ENCODE assay signal across 2 cellular contexts in the genomic region with DNA sequence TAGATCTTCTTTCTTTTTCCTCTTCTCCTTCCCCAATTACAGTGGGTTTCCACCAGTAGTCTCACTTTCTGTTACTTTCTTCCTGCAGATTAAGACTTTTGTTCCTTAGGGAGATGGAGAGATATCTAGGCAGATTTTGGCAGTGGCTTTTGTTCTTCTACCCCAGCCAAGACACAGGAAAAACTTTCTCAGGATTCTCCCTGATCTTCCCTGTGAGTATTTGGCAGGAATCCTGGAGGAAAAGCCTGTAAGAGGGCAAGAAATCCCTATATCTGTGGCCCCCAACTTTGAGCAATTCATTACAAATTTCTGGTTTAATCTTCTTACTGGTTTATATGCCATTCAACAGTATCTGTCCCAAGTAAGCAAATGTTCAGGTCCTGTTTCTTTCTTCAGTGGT.
TF ChIP-seq lines count a peak whose summit lies in the region.

No MANE protein-coding gene starts in this region.

TF ChIP-seq in IMR-90, 13 proteins besides CTCF, POLR2A, EP300 and RAD21:
- TF ChIP-seq NFE2L2 (IDR thresholded peaks at IDR 0.05; ENCODE audit: low read depth, low read length) (no peak), CEBPB (IDR thresholded peaks at IDR 0.05; ENCODE audit: low read depth, low read length) (no peak), BHLHE40 (IDR thresholded peaks at IDR 0.05; ENCODE audit: low read depth, low read length) (no peak), RCOR1 (IDR thresholded peaks at IDR 0.05; ENCODE audit: insufficient replicate concordance, low read length) (no peak), RFX5 (IDR thresholded peaks at IDR 0.05; ENCODE audit: low read depth, low read length) (no peak), MAZ (IDR thresholded peaks at IDR 0.05; ENCODE audit: borderline replicate concordance, low read depth, low read length) (no peak), MXI1 (IDR thresholded peaks at IDR 0.05; ENCODE audit: borderline replicate concordance, low read depth, low read length) (no peak), CHD1 (IDR thresholded peaks at IDR 0.05; ENCODE audit: low read depth, low read length) (no peak), SMC3 (IDR thresholded peaks at IDR 0.05; ENCODE audit: low read depth, low read length) (no peak)
- TF ChIP-seq, protein P1, sequence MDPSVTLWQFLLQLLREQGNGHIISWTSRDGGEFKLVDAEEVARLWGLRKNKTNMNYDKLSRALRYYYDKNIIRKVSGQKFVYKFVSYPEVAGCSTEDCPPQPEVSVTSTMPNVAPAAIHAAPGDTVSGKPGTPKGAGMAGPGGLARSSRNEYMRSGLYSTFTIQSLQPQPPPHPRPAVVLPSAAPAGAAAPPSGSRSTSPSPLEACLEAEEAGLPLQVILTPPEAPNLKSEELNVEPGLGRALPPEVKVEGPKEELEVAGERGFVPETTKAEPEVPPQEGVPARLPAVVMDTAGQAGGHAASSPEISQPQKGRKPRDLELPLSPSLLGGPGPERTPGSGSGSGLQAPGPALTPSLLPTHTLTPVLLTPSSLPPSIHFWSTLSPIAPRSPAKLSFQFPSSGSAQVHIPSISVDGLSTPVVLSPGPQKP (IDR thresholded peaks at IDR 0.05; ENCODE audit: borderline replicate concordance, low read depth, low read length): no peak
- TF ChIP-seq, protein P2, sequence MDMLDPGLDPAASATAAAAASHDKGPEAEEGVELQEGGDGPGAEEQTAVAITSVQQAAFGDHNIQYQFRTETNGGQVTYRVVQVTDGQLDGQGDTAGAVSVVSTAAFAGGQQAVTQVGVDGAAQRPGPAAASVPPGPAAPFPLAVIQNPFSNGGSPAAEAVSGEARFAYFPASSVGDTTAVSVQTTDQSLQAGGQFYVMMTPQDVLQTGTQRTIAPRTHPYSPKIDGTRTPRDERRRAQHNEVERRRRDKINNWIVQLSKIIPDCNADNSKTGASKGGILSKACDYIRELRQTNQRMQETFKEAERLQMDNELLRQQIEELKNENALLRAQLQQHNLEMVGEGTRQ (IDR thresholded peaks at IDR 0.05; ENCODE audit: low read depth, low read length): no peak

TF ChIP-seq in WTC11, 78 proteins besides CTCF, POLR2A, EP300 and RAD21:
- TF ChIP-seq, protein P3, sequence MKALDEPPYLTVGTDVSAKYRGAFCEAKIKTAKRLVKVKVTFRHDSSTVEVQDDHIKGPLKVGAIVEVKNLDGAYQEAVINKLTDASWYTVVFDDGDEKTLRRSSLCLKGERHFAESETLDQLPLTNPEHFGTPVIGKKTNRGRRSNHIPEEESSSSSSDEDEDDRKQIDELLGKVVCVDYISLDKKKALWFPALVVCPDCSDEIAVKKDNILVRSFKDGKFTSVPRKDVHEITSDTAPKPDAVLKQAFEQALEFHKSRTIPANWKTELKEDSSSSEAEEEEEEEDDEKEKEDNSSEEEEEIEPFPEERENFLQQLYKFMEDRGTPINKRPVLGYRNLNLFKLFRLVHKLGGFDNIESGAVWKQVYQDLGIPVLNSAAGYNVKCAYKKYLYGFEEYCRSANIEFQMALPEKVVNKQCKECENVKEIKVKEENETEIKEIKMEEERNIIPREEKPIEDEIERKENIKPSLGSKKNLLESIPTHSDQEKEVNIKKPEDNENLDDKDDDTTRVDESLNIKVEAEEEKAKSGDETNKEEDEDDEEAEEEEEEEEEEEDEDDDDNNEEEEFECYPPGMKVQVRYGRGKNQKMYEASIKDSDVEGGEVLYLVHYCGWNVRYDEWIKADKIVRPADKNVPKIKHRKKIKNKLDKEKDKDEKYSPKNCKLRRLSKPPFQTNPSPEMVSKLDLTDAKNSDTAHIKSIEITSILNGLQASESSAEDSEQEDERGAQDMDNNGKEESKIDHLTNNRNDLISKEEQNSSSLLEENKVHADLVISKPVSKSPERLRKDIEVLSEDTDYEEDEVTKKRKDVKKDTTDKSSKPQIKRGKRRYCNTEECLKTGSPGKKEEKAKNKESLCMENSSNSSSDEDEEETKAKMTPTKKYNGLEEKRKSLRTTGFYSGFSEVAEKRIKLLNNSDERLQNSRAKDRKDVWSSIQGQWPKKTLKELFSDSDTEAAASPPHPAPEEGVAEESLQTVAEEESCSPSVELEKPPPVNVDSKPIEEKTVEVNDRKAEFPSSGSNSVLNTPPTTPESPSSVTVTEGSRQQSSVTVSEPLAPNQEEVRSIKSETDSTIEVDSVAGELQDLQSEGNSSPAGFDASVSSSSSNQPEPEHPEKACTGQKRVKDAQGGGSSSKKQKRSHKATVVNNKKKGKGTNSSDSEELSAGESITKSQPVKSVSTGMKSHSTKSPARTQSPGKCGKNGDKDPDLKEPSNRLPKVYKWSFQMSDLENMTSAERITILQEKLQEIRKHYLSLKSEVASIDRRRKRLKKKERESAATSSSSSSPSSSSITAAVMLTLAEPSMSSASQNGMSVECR (CRISPR knock-in tag; IDR thresholded peaks at IDR 0.05; ENCODE audit: borderline replicate concordance): no peak
- no peak for TF ChIP-seq TEAD4 (CRISPR knock-in tag; IDR thresholded peaks at IDR 0.05)
- TF ChIP-seq, protein P4, sequence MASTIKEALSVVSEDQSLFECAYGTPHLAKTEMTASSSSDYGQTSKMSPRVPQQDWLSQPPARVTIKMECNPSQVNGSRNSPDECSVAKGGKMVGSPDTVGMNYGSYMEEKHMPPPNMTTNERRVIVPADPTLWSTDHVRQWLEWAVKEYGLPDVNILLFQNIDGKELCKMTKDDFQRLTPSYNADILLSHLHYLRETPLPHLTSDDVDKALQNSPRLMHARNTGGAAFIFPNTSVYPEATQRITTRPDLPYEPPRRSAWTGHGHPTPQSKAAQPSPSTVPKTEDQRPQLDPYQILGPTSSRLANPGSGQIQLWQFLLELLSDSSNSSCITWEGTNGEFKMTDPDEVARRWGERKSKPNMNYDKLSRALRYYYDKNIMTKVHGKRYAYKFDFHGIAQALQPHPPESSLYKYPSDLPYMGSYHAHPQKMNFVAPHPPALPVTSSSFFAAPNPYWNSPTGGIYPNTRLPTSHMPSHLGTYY (CRISPR knock-in tag; IDR thresholded peaks at IDR 0.05): no peak
- no peak for TF ChIP-seq ZNF416 (CRISPR knock-in tag; IDR thresholded peaks at IDR 0.05)
- no peak for TF ChIP-seq ZNF219 (CRISPR knock-in tag; IDR thresholded peaks at IDR 0.05; ENCODE audit: borderline replicate concordance)
- no peak for TF ChIP-seq ZNF671 (CRISPR knock-in tag; IDR thresholded peaks at IDR 0.05)
- TF ChIP-seq TEAD1 (CRISPR knock-in tag; IDR thresholded peaks at IDR 0.05): no peak
- TF ChIP-seq, protein P5, sequence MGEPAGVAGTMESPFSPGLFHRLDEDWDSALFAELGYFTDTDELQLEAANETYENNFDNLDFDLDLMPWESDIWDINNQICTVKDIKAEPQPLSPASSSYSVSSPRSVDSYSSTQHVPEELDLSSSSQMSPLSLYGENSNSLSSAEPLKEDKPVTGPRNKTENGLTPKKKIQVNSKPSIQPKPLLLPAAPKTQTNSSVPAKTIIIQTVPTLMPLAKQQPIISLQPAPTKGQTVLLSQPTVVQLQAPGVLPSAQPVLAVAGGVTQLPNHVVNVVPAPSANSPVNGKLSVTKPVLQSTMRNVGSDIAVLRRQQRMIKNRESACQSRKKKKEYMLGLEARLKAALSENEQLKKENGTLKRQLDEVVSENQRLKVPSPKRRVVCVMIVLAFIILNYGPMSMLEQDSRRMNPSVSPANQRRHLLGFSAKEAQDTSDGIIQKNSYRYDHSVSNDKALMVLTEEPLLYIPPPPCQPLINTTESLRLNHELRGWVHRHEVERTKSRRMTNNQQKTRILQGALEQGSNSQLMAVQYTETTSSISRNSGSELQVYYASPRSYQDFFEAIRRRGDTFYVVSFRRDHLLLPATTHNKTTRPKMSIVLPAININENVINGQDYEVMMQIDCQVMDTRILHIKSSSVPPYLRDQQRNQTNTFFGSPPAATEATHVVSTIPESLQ (CRISPR knock-in tag; IDR thresholded peaks at IDR 0.05): no peak
- no peak for TF ChIP-seq IRF2 (CRISPR knock-in tag; IDR thresholded peaks at IDR 0.05; ENCODE audit: borderline replicate concordance, low read depth)
- no peak for TF ChIP-seq FOXK1 (CRISPR knock-in tag; IDR thresholded peaks at IDR 0.05)
- TF ChIP-seq NFATC4 (CRISPR knock-in tag; IDR thresholded peaks at IDR 0.05): no peak
- TF ChIP-seq ETV6 (CRISPR knock-in tag; IDR thresholded peaks at IDR 0.05): no peak
- no peak for TF ChIP-seq ZNF317 (CRISPR knock-in tag; IDR thresholded peaks at IDR 0.05; ENCODE audit: borderline replicate concordance, low read depth)
